26 cellular contexts compared by ENCODE assay signal in genomic region chr2:4522498-4523421, GRCh38.
"Had no signal": no experiment of that assay in that cellular context is flagged by ENCODE, and none has a peak within 500 bp of the region (broad histone marks: within the 10 kb centered on the region; RNA-seq: fewer than 3 reads in every experiment).

No MANE protein-coding gene starts in this region.

- H3K4me3 Mint-ChIP-seq: mesothelial cell of epicardium; naive B cell; nephron; stimulated activated memory B cell treated with anti-CD40 and anti-IgM and Interleukin-4, amounts not matched to agents 10 μg/mL and 1 μg/mL and 100 μg/mL, for 72 hours; stimulated activated naive CD8-positive, alpha-beta T cell treated with anti-CD3 and anti-CD28 coated beads, Interleukin-15, Interleukin-2, amounts not matched to agents 100 ng/mL and 50 ng/mL, for 24 hours had no signal

- H2AFZ ChIP-seq: hepatocyte had no signal

- ATAC-seq: esophagus mucosa; foreskin keratinocyte; gastroesophageal sphincter; left lobe of liver; mucosa of descending colon; psoas muscle; right cardiac atrium; stimulated activated memory B cell treated with anti-CD40 and anti-IgM and Interleukin-4, amounts not matched to agents 10 μg/mL and 1 μg/mL and 100 μg/mL, for 72 hours had no signal

- H3K27ac Mint-ChIP-seq: mesothelial cell of epicardium; naive B cell; nephron; stimulated activated memory B cell treated with anti-CD40 and anti-IgM and Interleukin-4, amounts not matched to agents 10 μg/mL and 1 μg/mL and 100 μg/mL, for 72 hours; stimulated activated naive CD8-positive, alpha-beta T cell treated with anti-CD3 and anti-CD28 coated beads, Interleukin-15, Interleukin-2, amounts not matched to agents 100 ng/mL and 50 ng/mL, for 24 hours had no signal

- H3K9me3 ChIP-seq: gastroesophageal sphincter, ovary, psoas muscle, sigmoid colon, suprapubic skin had no signal

- H3K27ac ChIP-seq: dorsolateral prefrontal cortex, foreskin keratinocyte, gastroesophageal sphincter, heart left ventricle, hepatocyte, ovary, psoas muscle, sigmoid colon, suprapubic skin, transverse colon had no signal

- H3K4me2 ChIP-seq: hepatocyte had no signal

- H3K27me3 Mint-ChIP-seq: naive B cell; stimulated activated memory B cell treated with anti-CD40 and anti-IgM and Interleukin-4, amounts not matched to agents 10 μg/mL and 1 μg/mL and 100 μg/mL, for 72 hours; stimulated activated naive CD8-positive, alpha-beta T cell treated with anti-CD3 and anti-CD28 coated beads, Interleukin-15, Interleukin-2, amounts not matched to agents 100 ng/mL and 50 ng/mL, for 24 hours had no signal

- H3K4me1 ChIP-seq: foreskin keratinocyte, gastroesophageal sphincter, heart left ventricle, psoas muscle, sigmoid colon, suprapubic skin, transverse colon had no signal

- FAIRE-seq: colon, kidney had no signal

- DNase-seq: dorsolateral prefrontal cortex; effector CD4-positive, alpha-beta T cell; foreskin keratinocyte; heart left ventricle; kidney; mesenchymal stem cell; mucosa of descending colon; naive B cell; occipital lobe; ovary; psoas muscle; sigmoid colon; stimulated activated CD4-positive, alpha-beta T cell treated with anti-CD3 and anti-CD28 coated beads, Interleukin-2, amount 100 ng/mL, for 24 hours; stimulated activated CD4-positive, alpha-beta T cell treated with anti-CD3 and anti-CD28 coated beads, Interleukin-4, amount 100 ng/mL, for 24 hours; transverse colon had no signal

- H3K79me2 ChIP-seq: hepatocyte had no signal

- H3K4me3 ChIP-seq: dorsolateral prefrontal cortex, gastroesophageal sphincter, heart left ventricle, hepatocyte, mucosa of descending colon, ovary, psoas muscle, sigmoid colon, suprapubic skin, transverse colon had no signal

- H3K36me3 ChIP-seq: gastroesophageal sphincter, heart left ventricle, ovary, sigmoid colon, suprapubic skin, transverse colon had no signal

- H3K36me3 Mint-ChIP-seq: mesothelial cell of epicardium; naive B cell; stimulated activated memory B cell treated with anti-CD40 and anti-IgM and Interleukin-4, amounts not matched to agents 10 μg/mL and 1 μg/mL and 100 μg/mL, for 72 hours had no signal

- H3K4me1 Mint-ChIP-seq: naive B cell; nephron; stimulated activated memory B cell treated with anti-CD40 and anti-IgM and Interleukin-4, amounts not matched to agents 10 μg/mL and 1 μg/mL and 100 μg/mL, for 72 hours had no signal

- H3K27me3 ChIP-seq: foreskin keratinocyte, gastroesophageal sphincter, heart left ventricle, hepatocyte, ovary, sigmoid colon, suprapubic skin, transverse colon had no signal
